ENCODE assay signal across 9 cellular contexts in genomic region chr6:157304840-157305675, GRCh38. TPM values are rescaled to one million over a fixed set of nuclear protein-coding genes. Genes with fewer than 3 reads are reported as not detected.
A peak's percentile ranks its signal among the peaks of the same experiment; 100 is the strongest.
DNase-seq lines count a peak whose midpoint lies in the region; ATAC-seq, FAIRE-seq and TF ChIP-seq lines count a peak whose summit lies in the region.
"Had no signal": no experiment of that assay in that cellular context is flagged by ENCODE, and none has a peak within 500 bp of the region (broad histone marks: within the 10 kb centered on the region; RNA-seq: fewer than 3 reads in every experiment).

No MANE protein-coding gene starts in this region.

- peak overlapping the region in 1 of 2 experiments; percentile 55; a peak in 2 of 4 replicates for H4K8ac ChIP-seq in IMR-90 (ENCODE audit: low read depth in 2 of 2, low read length in 2 of 2)

- peak overlapping the region; percentile 39 for H3K4ac ChIP-seq in IMR-90 (ENCODE audit: low read depth, low read length)

- H3K9ac ChIP-seq in IMR-90 (ENCODE audit: low read depth, low read length) (no peak overlapping the region), GM12878 (ENCODE audit: control insufficient read depth, insufficient read depth, low read length) (no peak overlapping the region), liver (ENCODE audit: low read depth in 1 of 2, low read length in 2 of 2) (peak overlapping the region in 1 of 2 donors; percentile 64)

- H3K9me1 ChIP-seq in IMR-90 (ENCODE audit: insufficient read depth, low read length): peaks cover 17% of the 10 kb centered on the region

- H3K4me1 ChIP-seq in IMR-90 (ENCODE audit: control insufficient read depth, insufficient read depth, low read length) (peaks cover 12% of the 10 kb centered on the region), GM12878 (ENCODE audit: control insufficient read depth, insufficient read depth, low read length) (no peaks in the 10 kb centered on the region), liver (ENCODE audit: control insufficient read depth in 4 of 4, insufficient read depth in 4 of 4, low read length in 3 of 4) (peaks cover 10 to 28% (median 21%) of the 10 kb centered on the region in 4 donors), upper lobe of left lung (peaks cover 11 to 35% (median 24%) of the 10 kb centered on the region in 4 donors), BE2C (peaks cover 9% of the 10 kb centered on the region)

- H3K27me3 ChIP-seq in IMR-90 (ENCODE audit: control insufficient read depth, insufficient read depth, low read length): no peaks in the 10 kb centered on the region
- H3K27me3 ChIP-seq in GM12878 (replicated peaks in 1 of 2; ENCODE audit: control insufficient read depth in 2 of 2, insufficient read depth in 2 of 2, low read length in 1 of 2): no peaks in the 10 kb centered on the region
- no peaks in the 10 kb centered on the region for H3K27me3 ChIP-seq in liver (ENCODE audit: control insufficient read depth in 4 of 4, insufficient read depth in 4 of 4, low read length in 3 of 4)
- H3K27me3 ChIP-seq in upper lobe of left lung: no peaks in the 10 kb centered on the region
- H3K27me3 ChIP-seq in BE2C: no peaks in the 10 kb centered on the region

- H2AK5ac ChIP-seq in IMR-90 (ENCODE audit: low read depth, low read length): peak overlapping the region; percentile 64; the same call in 1 of the 2 replicates

- ATAC-seq in IMR-90 (ENCODE audit: low read depth) (peak; percentile 54), GM12878 (peak; percentile 30; the same call in 1 of the 3 replicates), upper lobe of left lung (ENCODE audit: low FRiP score in 2 of 2) (peak; percentile 73 to 83)

- DNase-seq in IMR-90: peak; percentile 59
- DNase-seq in GM12878 (ENCODE audit: low read depth, low spot score): no peak
- DNase-seq in upper lobe of left lung: peak in 1 of 2 donors; percentile 39
- DNase-seq in BE2C: no peak
- DNase-seq in T-helper 2 cell: no peak
- no peak for DNase-seq in NCI-H1694 (lab: John Stamatoyannopoulos, UW)
- DNase-seq: islet precursor cell, NCI-H446 had no signal

- H3K36me3 ChIP-seq in IMR-90 (ENCODE audit: control insufficient read depth, insufficient read depth, low read length) (peaks cover 4% of the 10 kb centered on the region; the same call in 1 of the 2 replicates), GM12878 (ENCODE audit: control insufficient read depth in 2 of 2, insufficient read depth in 2 of 2, low read length in 1 of 2) (no peaks in the 10 kb centered on the region), liver (ENCODE audit: control insufficient read depth in 4 of 4, insufficient read depth in 3 of 4, low read depth in 1 of 4, low read length in 3 of 4) (no peaks in the 10 kb centered on the region), upper lobe of left lung (no peaks in the 10 kb centered on the region), BE2C (no peaks in the 10 kb centered on the region; the same call in 1 of the 2 replicates)

- WGBS in IMR-90 (ENCODE audit: extremely low coverage in 2 of 2, insufficient read length in 1 of 2), 2 experiments: 89% methylated on average over 12 of the region's 13 CpGs; no CpG with 5 or more reads in 1 of the 2 experiments
- WGBS in GM12878 (ENCODE audit: insufficient coverage, insufficient replicate concordance, low lambda C conversion rate, missing lambda C conversion rate): 81% methylated on average over 13 of the region's 13 CpGs
- 39% methylated on average over 13 of the region's 13 CpGs for WGBS in liver
- 47 to 58% methylated on average over 13 of the region's 13 CpGs for WGBS in upper lobe of left lung, 2 donors

- peak overlapping the region; percentile 79 for H2AK9ac ChIP-seq in IMR-90 (replicated peaks; ENCODE audit: low read depth, low read length, poor library complexity)

- POLR2A ChIA-PET in IMR-90 (lab: Charles Lee; ENCODE audit: unreplicated experiment) (no interaction called here), GM12878 (lab: Charles Lee) (no interaction called here)

- no peak overlapping the region for H3K56ac ChIP-seq in IMR-90 (ENCODE audit: extremely low read depth, insufficient read depth, low read length)

- no peak overlapping the region for H3K18ac ChIP-seq in IMR-90 (ENCODE audit: low read depth, low read length)

- SMC1A ChIA-PET in GM12878 (lab: Charles Lee; ENCODE audit: uncharacterized antibody, unreplicated experiment): interaction anchor here (0.5 kb wide), 1 partner anchor 403 kb away, joined by 3 read pairs; no protein-coding TSS in a partner anchor

- H2BK5ac ChIP-seq in IMR-90 (ENCODE audit: low read depth, low read length, poor library complexity, severe bottlenecking): peak overlapping the region; percentile 40

- no peak overlapping the region for H4K5ac ChIP-seq in IMR-90 (ENCODE audit: low read depth, low read length)

- TF ChIP-seq CTCF in IMR-90 (conservative IDR thresholded peaks at IDR 0.05; ENCODE audit: low read depth, low read length): no peak
- TF ChIP-seq CTCF in GM12878 (IDR thresholded peaks at IDR 0.05 in 2 of 3, conservative IDR thresholded peaks at IDR 0.05 in 1 of 3; ENCODE audit: control insufficient read depth in 2 of 3, extremely low read depth in 1 of 3, insufficient read depth in 1 of 3, low read depth in 3 of 3, low read length in 3 of 3): no peak
- no peak for TF ChIP-seq CTCF in liver (IDR thresholded peaks at IDR 0.05; ENCODE audit: low read depth, low read length, missing input control)
- TF ChIP-seq CTCF in upper lobe of left lung (IDR thresholded peaks at IDR 0.05): no peak
- no peak for TF ChIP-seq CTCF in BE2C (IDR thresholded peaks at IDR 0.05; ENCODE audit: low read depth, low read length)

- intact Hi-C loops in IMR-90 (cut with micrococcal nuclease): no loop called here
- intact Hi-C loops in GM12878 (cut with micrococcal nuclease; ENCODE audit: unreplicated experiment): no loop called here

- H3K27ac ChIP-seq in IMR-90 (ENCODE audit: insufficient read depth, low read length) (no peak overlapping the region), GM12878 (ENCODE audit: control insufficient read depth, insufficient read depth) (no peak overlapping the region), liver (ENCODE audit: low read depth in 1 of 2, low read length in 2 of 2) (peak overlapping the region; percentile 48 to 62), upper lobe of left lung (peak overlapping the region; percentile 73 to 86 (median 78))

- peaks cover 17 to 31% of the 10 kb centered on the region in 2 experiments for H3K79me1 ChIP-seq in IMR-90 (ENCODE audit: low read depth in 1 of 2, low read length in 2 of 2)

- in situ Hi-C loops in IMR-90 (cut with MboI; ENCODE audit: low sequenced_read_pairs): loop anchor here (25.0 kb wide), 1 partner anchor 582 kb away; no protein-coding TSS in a partner anchor
- in situ Hi-C loops in GM12878 (cut with MboI): no loop called here

- 0 out of 2 replicates have a peak overlapping the region, but pooled peaks have one; percentile 7 for H2BK20ac ChIP-seq in IMR-90 (ENCODE audit: low read depth, low read length)

- FAIRE-seq in GM12878 (lab: Jason Lieb, UNC): peak; percentile 49

- CTCF ChIA-PET in IMR-90 (lab: Yijun Ruan, JAX) (no interaction called here), GM12878 (lab: Yijun Ruan, JAX) (interaction anchor here (0.6 kb wide), 1 partner anchor 214 kb away, joined by 3 read pairs; no protein-coding TSS in a partner anchor)

- H3K4me2 ChIP-seq in IMR-90 (ENCODE audit: low read depth, low read length) (no peak overlapping the region), GM12878 (ENCODE audit: control insufficient read depth, insufficient read depth) (no peak overlapping the region)

- TF ChIP-seq POLR2A in IMR-90 (IDR thresholded peaks at IDR 0.05; ENCODE audit: low read depth, low read length) (no peak), GM12878 (IDR thresholded peaks at IDR 0.05; ENCODE audit: low read depth, low read length) (no peak), upper lobe of left lung (IDR thresholded peaks at IDR 0.05) (peak in 1 of 4 donors; percentile 26)

- RAD21 ChIA-PET in GM12878 (lab: Charles Lee; ENCODE audit: unreplicated experiment): interaction anchor here (0.8 kb wide), 1 partner anchor 572 kb away, joined by 3 read pairs; no protein-coding TSS in a partner anchor

- H3K4me3 ChIP-seq in IMR-90 (ENCODE audit: insufficient read depth, low read depth, low read length): no peak overlapping the region
- H3K4me3 ChIP-seq in GM12878: no peak overlapping the region
- no peak overlapping the region for H3K4me3 ChIP-seq in liver (ENCODE audit: low read depth in 1 of 3, low read length in 3 of 3)
- peak overlapping the region in 2 of 4 donors; percentile 19 to 29 for H3K4me3 ChIP-seq in upper lobe of left lung
- no peak overlapping the region for H3K4me3 ChIP-seq in BE2C (ENCODE audit: low read depth, low read length)

- H3K23ac ChIP-seq in IMR-90 (ENCODE audit: low read depth, low read length): no peak overlapping the region; the same call in 1 of the 2 replicates

- H4K91ac ChIP-seq in IMR-90 (ENCODE audit: insufficient read depth, low read depth, low read length): no peak overlapping the region

- peaks cover 3% of the 10 kb centered on the region for H4K20me1 ChIP-seq in IMR-90 (ENCODE audit: insufficient read depth, low read length)
- H4K20me1 ChIP-seq in GM12878 (ENCODE audit: control insufficient read depth, insufficient read depth): no peaks in the 10 kb centered on the region

- TF ChIP-seq EP300 in GM12878 (IDR thresholded peaks at IDR 0.05; ENCODE audit: borderline replicate concordance in 1 of 2, control insufficient read depth in 1 of 2, low read depth in 2 of 2, low read length in 2 of 2) (no peak), upper lobe of left lung (IDR thresholded peaks at IDR 0.05) (no peak)

- no peaks in the 10 kb centered on the region for H3K79me2 ChIP-seq in GM12878 (ENCODE audit: control insufficient read depth, insufficient read depth, low read length)

- no peaks in the 10 kb centered on the region for H3K9me3 ChIP-seq in IMR-90 (ENCODE audit: control insufficient read depth, insufficient read depth, low read length)
- H3K9me3 ChIP-seq in GM12878 (replicated peaks; ENCODE audit: control insufficient read depth, insufficient read depth, low read length): no peaks in the 10 kb centered on the region
- no peaks in the 10 kb centered on the region for H3K9me3 ChIP-seq in liver (ENCODE audit: control insufficient read depth in 4 of 4, low read length in 3 of 4)
- H3K9me3 ChIP-seq in upper lobe of left lung: no peaks in the 10 kb centered on the region
- H3K9me3 ChIP-seq in BE2C: no peaks in the 10 kb centered on the region

- BruUV-seq in IMR-90 (replicated peaks; lab: Mats Ljungman, UMichigan) (no TSS peak), GM12878 (replicated peaks; lab: Mats Ljungman, UMichigan) (no TSS peak)

- H3K14ac ChIP-seq in IMR-90 (replicated peaks; ENCODE audit: low read depth, low read length): peak overlapping the region; percentile 44

- dilution Hi-C loops in IMR-90 (cut with HindIII; ENCODE audit: low sequenced_read_pairs, unreplicated experiment): no loop called here

- H2AFZ ChIP-seq in IMR-90 (replicated peaks; ENCODE audit: low read length, poor library complexity): peak overlapping the region; percentile 59
- no peak overlapping the region for H2AFZ ChIP-seq in GM12878 (ENCODE audit: control insufficient read depth, low read depth, low read length)

- TF ChIP-seq RAD21 in IMR-90 (IDR thresholded peaks at IDR 0.05; ENCODE audit: low read length): no peak
- no peak for TF ChIP-seq RAD21 in GM12878 (IDR thresholded peaks at IDR 0.05; ENCODE audit: insufficient read depth, low read depth, low read length)
- peak in 1 of 2 donors; percentile 20 for TF ChIP-seq RAD21 in liver (IDR thresholded peaks at IDR 0.05)

- H2BK120ac ChIP-seq in IMR-90 (ENCODE audit: low read depth, low read length): 0 out of 2 replicates have a peak overlapping the region, but pooled peaks have one; percentile 10

- H2BK15ac ChIP-seq in IMR-90 (ENCODE audit: low read depth, low read length): no peak overlapping the region

RNA-seq across cellular contexts. Expression of gene TMEM242, which starts 18.3 kb away (rescaled TPM):
- total RNA-seq in IMR-90 (2012; rRNA removed) (2.3 and 4.2 TPM in 2 replicates), GM12878 (2014; rRNA removed) (3.2 and 3.6 TPM in 2 replicates), GM12878 (2014; rRNA removed; fragmentation: Illumina TruSeq; extraction: Trizol) (2.8 and 3.7 TPM in 2 replicates), GM12878 (2021) (4.4 and 4.8 TPM in 2 replicates), liver (1 to 10 TPM; 6.0 to 6.2 TPM), upper lobe of left lung (10 to 100 TPM in 1 of 6 donors, 1 to 10 TPM in 5; 2.1 to 10.8 (median 6.5) TPM)
- polyA plus RNA-seq in IMR-90 (2012; rRNA removed) (4.3 and 4.6 TPM in 2 replicates), GM12878 (2011; rRNA removed) (9.8 and 11.6 TPM in 2 replicates), GM12878 (2014; fragmentation: Illumina TruSeq; extraction: Trizol) (2.4 and 3.4 TPM in 2 replicates), GM12878 (2014; fragmentation: Nextera tagmentation; extraction: Ambion mirVana) (1 to 10 TPM; 6.1 to 6.2 TPM), GM12878 (2014; rRNA removed) (4.0 and 4.9 TPM in 2 replicates), GM12878 (2016; fragmentation: Nextera tagmentation; extraction: Ambion mirVana) (1 to 10 TPM; 6.2 to 7.7 TPM), liver (10 to 100 TPM in 1 of 2 donors, 1 to 10 TPM in 1; 3.7 to 10.2 TPM)
- polyA plus RNA-seq in IMR-90 (2012; cell fraction: cytosol; rRNA removed): 1.9 and 2.1 TPM in 2 replicates
- polyA plus RNA-seq in IMR-90 (2012; cell fraction: nucleus; rRNA removed; ENCODE audit: low replicate concordance): 0.70 and 2.6 TPM in 2 replicates
- total RNA-seq in GM12878 (2013; cell fraction: nucleolus; rRNA removed): 25.2 and 32.0 TPM in 2 replicates
- polyA plus RNA-seq in GM12878 (2011; ENCODE audit: low read depth): 2.6 TPM
- polyA plus RNA-seq in GM12878 (2011; cell fraction: cytosol; rRNA removed): 4.4 and 5.1 TPM in 2 replicates
- 6.8 and 6.9 TPM in 2 replicates for polyA plus RNA-seq in GM12878 (2011; cell fraction: nucleus; rRNA removed)
- polyA plus RNA-seq in GM12878 (2012): 2.7 and 3.3 TPM in 2 replicates
- polyA minus RNA-seq in GM12878 (2011; rRNA and poly(A)+ RNA removed): 3.1 and 3.7 TPM in 2 replicates
- polyA minus RNA-seq in GM12878 (2011; cell fraction: cytosol; rRNA and poly(A)+ RNA removed): 0.62 and 1.6 TPM in 2 replicates
- polyA minus RNA-seq in GM12878 (2011; cell fraction: nucleus; rRNA and poly(A)+ RNA removed): 5.4 and 9.2 TPM in 2 replicates
- 13.0 TPM for polyA plus RNA-seq in BE2C (2012; ENCODE audit: insufficient read depth, insufficient read length, low read depth)

Comparison
In these comparisons a context has a peak if more than half of its experiments do, and no peak if none do; other contexts are left out.
1. H3K27ac ChIP-seq: peak in liver (2 of 2) and upper lobe of left lung (4 of 4); none in IMR-90 (single experiment) and GM12878 (single experiment).
2. Peak in every context shown above with its lines, with median percentiles within 50 percentile points of each other: ATAC-seq.